ENCODE assay signal across 14 cellular contexts in the genomic region with DNA sequence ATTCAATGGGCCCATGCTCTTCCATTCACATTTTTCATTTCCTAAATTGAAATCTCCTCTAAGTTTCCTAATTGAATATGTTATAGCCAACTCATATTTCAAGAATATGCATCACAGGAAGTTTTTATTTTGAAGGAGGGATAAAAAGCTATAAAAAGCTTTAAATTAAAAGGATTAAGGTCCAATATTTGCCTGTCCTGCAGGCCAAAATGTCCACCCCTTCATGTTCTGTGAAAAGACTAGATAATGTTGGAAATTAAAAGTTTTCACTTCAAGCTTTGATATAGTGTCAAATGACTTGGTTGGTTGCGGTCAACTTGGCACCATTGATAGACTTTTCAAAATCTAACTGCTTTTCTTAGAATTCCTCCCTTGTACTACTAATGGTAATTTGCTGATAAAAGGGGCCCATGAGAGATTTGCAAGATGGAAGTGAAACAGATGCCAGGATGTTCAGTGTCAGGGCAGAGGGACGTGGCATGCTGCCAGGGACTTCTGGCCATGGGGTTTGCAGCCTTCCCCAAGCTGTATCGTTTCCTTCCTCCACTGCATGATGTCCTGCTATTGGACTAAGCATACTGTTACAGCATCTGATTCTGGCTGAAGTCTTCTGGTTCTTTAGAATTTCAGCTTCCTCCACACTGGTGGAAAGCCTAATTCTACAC.
DNase-seq lines count a peak whose midpoint lies in the region; ATAC-seq, FAIRE-seq and TF ChIP-seq lines count a peak whose summit lies in the region.
"Had no signal": no experiment of that assay in that cellular context is flagged by ENCODE, and none has a peak within 500 bp of the region (broad histone marks: within the 10 kb centered on the region; RNA-seq: fewer than 3 reads in every experiment).

No MANE protein-coding gene starts in this region.

- no peaks in the 10 kb centered on the region for H3K27me3 ChIP-seq in left ventricle myocardium inferior (ENCODE audit: low read depth)
- H3K27me3 ChIP-seq in gastrocnemius medialis, result no peaks in the 10 kb centered on the region
- H3K27me3 ChIP-seq in H7 (ENCODE audit: control insufficient read depth, insufficient read depth, low read length), result no peaks in the 10 kb centered on the region

- TF ChIP-seq POLR2A in H54 (IDR thresholded peaks at IDR 0.05; ENCODE audit: low read depth, low read length), result no peak
- TF ChIP-seq POLR2A in gastrocnemius medialis (IDR thresholded peaks at IDR 0.05), result no peak

- no peak overlapping the region for H3K27ac ChIP-seq in left ventricle myocardium inferior (replicated peaks)
- H3K27ac ChIP-seq in gastrocnemius medialis, result no peak overlapping the region
- H3K27ac ChIP-seq: HL-60, prostate gland had no signal

- H3K36me3 ChIP-seq in left ventricle myocardium inferior (no peaks in the 10 kb centered on the region), gastrocnemius medialis (no peaks in the 10 kb centered on the region), H7 (replicated peaks; ENCODE audit: control insufficient read depth, insufficient read depth, low read length) (no peaks in the 10 kb centered on the region)
- H3K36me3 ChIP-seq: prostate gland had no signal

- H3K9me3 ChIP-seq in left ventricle myocardium inferior (replicated peaks), result no peaks in the 10 kb centered on the region
- no peaks in the 10 kb centered on the region for H3K9me3 ChIP-seq in gastrocnemius medialis
- H3K9me3 ChIP-seq: prostate gland had no signal

- DNase-seq in H54 (ENCODE audit: insufficient read length, low spot score), result no peak
- DNase-seq in SK-N-DZ (ENCODE audit: low spot score), result peak; percentile 32
- peak; percentile 77 for DNase-seq in left ventricle myocardium inferior
- DNase-seq in gastrocnemius medialis, result peak; percentile 19 to 36
- no peak for DNase-seq in H7
- DNase-seq in effector CD4-positive, alpha-beta T cell, result no peak
- DNase-seq: activated CD4-positive, CD25-positive, alpha-beta regulatory T cell; NCI-H1417 had no signal

- TF ChIP-seq CTCF in left ventricle myocardium inferior (IDR thresholded peaks at IDR 0.05; ENCODE audit: borderline replicate concordance) (no peak), gastrocnemius medialis (IDR thresholded peaks at IDR 0.05 in 4 of 5, conservative IDR thresholded peaks at IDR 0.05 in 1 of 5) (no peak)

- no peaks in the 10 kb centered on the region for H3K4me1 ChIP-seq in left ventricle myocardium inferior
- H3K4me1 ChIP-seq in gastrocnemius medialis, result no peaks in the 10 kb centered on the region
- H3K4me1 ChIP-seq: prostate gland had no signal

- ATAC-seq in gastrocnemius medialis (no peak), GM18870 (IDR thresholded peaks at IDR 0.05; ENCODE audit: unreplicated experiment) (no peak), HG02885 (IDR thresholded peaks at IDR 0.05; ENCODE audit: poor library complexity, unreplicated experiment) (no peak)
- ATAC-seq: left colon, Panc1 had no signal

- in situ Hi-C loops in gastrocnemius medialis (cut with MboI; ENCODE audit: low sequenced_read_pairs in 4 of 4), result no loop called here

- H3K4me3 ChIP-seq in left ventricle myocardium inferior, result no peak overlapping the region
- no peak overlapping the region for H3K4me3 ChIP-seq in gastrocnemius medialis
- H3K4me3 ChIP-seq in H7 (ENCODE audit: insufficient read depth, low read depth, low read length), result no peak overlapping the region
- H3K4me3 ChIP-seq: prostate gland had no signal

- FAIRE-seq in H54 (lab: Jason Lieb, UNC), result peak; percentile 15

- intact Hi-C loops in left ventricle myocardium inferior (cut with micrococcal nuclease) (no loop called here), gastrocnemius medialis (cut with DNase I; ENCODE audit: low total_unique reads) (no loop called here)

Comparison
In these comparisons a context has a peak if more than half of its experiments do, and no peak if none do; other contexts are left out.
1. DNase-seq: peak in SK-N-DZ (single experiment), left ventricle myocardium inferior (single experiment) and gastrocnemius medialis (2 of 2); none in H54 (single experiment), H7 (single experiment) and effector CD4-positive, alpha-beta T cell (single experiment).